In genomic region chr12:44174053-44174452, GRCh38 we compare ENCODE assay signal across 26 cellular contexts.
"Had no signal": no experiment of that assay in that cellular context is flagged by ENCODE, and none has a peak within 500 bp of the region (broad histone marks: within the 10 kb centered on the region; RNA-seq: fewer than 3 reads in every experiment).

No MANE protein-coding gene starts in this region.

- H3K9me3 Mint-ChIP-seq: effector memory CD8-positive, alpha-beta T cell; endodermal cell had no signal

- H3K36me3 ChIP-seq: colonic mucosa, esophagus muscularis mucosa, esophagus squamous epithelium, gastrocnemius medialis, gastroesophageal sphincter, heart left ventricle, heart right ventricle had no signal

- DNase-seq: colonic mucosa; cortex of kidney; dermis blood vessel endothelial cell; dorsolateral prefrontal cortex; effector CD4-positive, alpha-beta T cell; effector CD8-positive, alpha-beta T cell; effector memory CD4-positive, alpha-beta T cell; effector memory CD8-positive, alpha-beta T cell; endodermal cell; erythroblast; esophagus squamous epithelium; foreskin fibroblast; foreskin keratinocyte; foreskin melanocyte; gastrocnemius medialis; glutamatergic neuron; head of caudate nucleus; heart left ventricle; heart right ventricle had no signal

- H3K27me3 Mint-ChIP-seq: dendritic cell treated with granulocyte-macrophage colony-stimulating factor and Interleukin-4, amounts not matched to agents 40 ng/mL and 50 ng/mL, for 4 days; effector memory CD8-positive, alpha-beta T cell had no signal

- FAIRE-seq: endothelial cell of umbilical vein had no signal

- ATAC-seq: effector memory CD8-positive, alpha-beta T cell; esophagus mucosa; foreskin keratinocyte; gastrocnemius medialis; gastroesophageal sphincter; heart left ventricle; heart right ventricle had no signal

- H3K27ac Mint-ChIP-seq: dendritic cell treated with granulocyte-macrophage colony-stimulating factor and Interleukin-4, amounts not matched to agents 40 ng/mL and 50 ng/mL, for 4 days; effector memory CD8-positive, alpha-beta T cell; endodermal cell had no signal

- H3K4me1 ChIP-seq: colonic mucosa, esophagus muscularis mucosa, esophagus squamous epithelium, foreskin keratinocyte, gastrocnemius medialis, gastroesophageal sphincter, heart left ventricle, heart right ventricle had no signal

- H3K9me3 ChIP-seq: colonic mucosa, esophagus muscularis mucosa, esophagus squamous epithelium, gastrocnemius medialis, gastroesophageal sphincter had no signal

- H3K4me3 ChIP-seq: colonic mucosa, coronary artery, dorsolateral prefrontal cortex, esophagus muscularis mucosa, esophagus squamous epithelium, gastrocnemius medialis, gastroesophageal sphincter, heart left ventricle, heart right ventricle had no signal

- H3K27me3 ChIP-seq: colonic mucosa, dorsolateral prefrontal cortex, esophagus muscularis mucosa, esophagus squamous epithelium, foreskin keratinocyte, gastrocnemius medialis, gastroesophageal sphincter, heart left ventricle, heart right ventricle had no signal

- H3K4me3 Mint-ChIP-seq: dendritic cell treated with granulocyte-macrophage colony-stimulating factor and Interleukin-4, amounts not matched to agents 40 ng/mL and 50 ng/mL, for 4 days; effector memory CD8-positive, alpha-beta T cell; endodermal cell had no signal

- H3K27ac ChIP-seq: colonic mucosa, coronary artery, dorsolateral prefrontal cortex, epithelial cell of prostate, esophagus muscularis mucosa, esophagus squamous epithelium, foreskin keratinocyte, gastrocnemius medialis, gastroesophageal sphincter, heart left ventricle, heart right ventricle had no signal

- H3K4me1 Mint-ChIP-seq: endodermal cell had no signal
